In the genomic region with DNA sequence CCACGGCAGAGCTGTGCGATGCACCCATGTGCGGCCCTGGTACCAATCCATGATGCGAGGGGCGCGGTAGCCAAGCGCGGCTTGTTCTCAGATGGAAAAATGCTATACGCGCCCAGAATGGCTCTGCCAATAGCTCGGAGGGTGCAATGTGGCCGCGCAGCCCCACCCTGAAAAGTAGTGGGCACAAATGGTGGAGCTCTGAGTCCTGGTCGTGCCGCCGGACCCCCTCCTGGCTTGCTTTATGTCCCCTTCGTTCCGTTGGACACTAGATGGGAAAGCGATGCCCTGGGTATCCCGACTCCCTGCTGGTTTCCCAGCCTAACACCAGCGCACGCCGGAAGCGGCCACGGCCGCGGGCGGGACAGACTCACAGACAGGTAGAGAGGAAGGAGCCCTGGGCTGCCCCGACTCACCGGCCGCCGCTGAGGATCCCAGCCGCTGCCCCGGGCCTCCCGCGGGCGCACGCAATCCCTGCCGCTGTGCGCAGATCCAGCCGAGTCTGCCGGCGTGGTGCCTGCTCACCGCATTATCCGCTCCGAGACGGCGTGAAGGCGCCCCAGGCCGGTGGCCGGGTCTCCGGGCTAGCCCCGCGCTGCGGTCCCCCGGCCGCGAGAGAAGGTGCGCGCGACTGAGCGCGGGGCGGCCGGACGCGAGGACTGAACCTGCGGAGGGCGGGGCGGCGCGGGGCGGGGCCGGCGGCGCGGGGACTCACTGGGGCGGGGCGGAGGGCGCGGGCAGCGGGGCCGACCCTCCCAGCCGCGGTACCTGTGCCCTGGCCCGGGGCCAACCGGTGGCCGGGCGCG, we compare ENCODE assay signal across 2 cellular contexts.
TF ChIP-seq lines count a peak whose summit lies in the region.

A gene with protein sequence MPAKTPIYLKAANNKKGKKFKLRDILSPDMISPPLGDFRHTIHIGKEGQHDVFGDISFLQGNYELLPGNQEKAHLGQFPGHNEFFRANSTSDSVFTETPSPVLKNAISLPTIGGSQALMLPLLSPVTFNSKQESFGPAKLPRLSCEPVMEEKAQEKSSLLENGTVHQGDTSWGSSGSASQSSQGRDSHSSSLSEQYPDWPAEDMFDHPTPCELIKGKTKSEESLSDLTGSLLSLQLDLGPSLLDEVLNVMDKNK (minus strand): TSS at position 630 of the 803 bp plus-strand sequence. CDS start 25,055 bp downstream, outside the sequence.

TF ChIP-seq in A549, 52 proteins besides CTCF, POLR2A, EP300 and RAD21:
- TF ChIP-seq PHF8 (IDR thresholded peaks at IDR 0.05; ENCODE audit: borderline replicate concordance, low read depth) (peak; percentile 49; the same call in 1 of the 2 replicates), ZC3H11A (IDR thresholded peaks at IDR 0.05) (no peak), HDAC2 (IDR thresholded peaks at IDR 0.05) (peak; percentile 64; the same call in 1 of the 2 replicates), JUN (IDR thresholded peaks at IDR 0.05) (peak; percentile 88; a peak in 4 of 5 replicates), GATA3 (IDR thresholded peaks at IDR 0.05; ENCODE audit: borderline replicate concordance) (peak; percentile 5; the same call in 1 of the 2 replicates), KDM1A (IDR thresholded peaks at IDR 0.05; ENCODE audit: low read depth) (0 out of 2 replicates have a peak, but pooled peaks have one; percentile 47), SMC3 (IDR thresholded peaks at IDR 0.05) (peak; percentile 51)
- TF ChIP-seq, protein P1, sequence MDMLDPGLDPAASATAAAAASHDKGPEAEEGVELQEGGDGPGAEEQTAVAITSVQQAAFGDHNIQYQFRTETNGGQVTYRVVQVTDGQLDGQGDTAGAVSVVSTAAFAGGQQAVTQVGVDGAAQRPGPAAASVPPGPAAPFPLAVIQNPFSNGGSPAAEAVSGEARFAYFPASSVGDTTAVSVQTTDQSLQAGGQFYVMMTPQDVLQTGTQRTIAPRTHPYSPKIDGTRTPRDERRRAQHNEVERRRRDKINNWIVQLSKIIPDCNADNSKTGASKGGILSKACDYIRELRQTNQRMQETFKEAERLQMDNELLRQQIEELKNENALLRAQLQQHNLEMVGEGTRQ (IDR thresholded peaks at IDR 0.05): no peak
- TF ChIP-seq, protein P2, sequence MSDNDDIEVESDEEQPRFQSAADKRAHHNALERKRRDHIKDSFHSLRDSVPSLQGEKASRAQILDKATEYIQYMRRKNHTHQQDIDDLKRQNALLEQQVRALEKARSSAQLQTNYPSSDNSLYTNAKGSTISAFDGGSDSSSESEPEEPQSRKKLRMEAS (IDR thresholded peaks at IDR 0.05): peak; percentile 52; the same call in 1 of the 2 replicates
- TF ChIP-seq, protein P3, sequence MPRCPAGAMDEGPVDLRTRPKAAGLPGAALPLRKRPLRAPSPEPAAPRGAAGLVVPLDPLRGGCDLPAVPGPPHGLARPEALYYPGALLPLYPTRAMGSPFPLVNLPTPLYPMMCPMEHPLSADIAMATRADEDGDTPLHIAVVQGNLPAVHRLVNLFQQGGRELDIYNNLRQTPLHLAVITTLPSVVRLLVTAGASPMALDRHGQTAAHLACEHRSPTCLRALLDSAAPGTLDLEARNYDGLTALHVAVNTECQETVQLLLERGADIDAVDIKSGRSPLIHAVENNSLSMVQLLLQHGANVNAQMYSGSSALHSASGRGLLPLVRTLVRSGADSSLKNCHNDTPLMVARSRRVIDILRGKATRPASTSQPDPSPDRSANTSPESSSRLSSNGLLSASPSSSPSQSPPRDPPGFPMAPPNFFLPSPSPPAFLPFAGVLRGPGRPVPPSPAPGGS (IDR thresholded peaks at IDR 0.05): peak; percentile 93
- TF ChIP-seq, protein P4, sequence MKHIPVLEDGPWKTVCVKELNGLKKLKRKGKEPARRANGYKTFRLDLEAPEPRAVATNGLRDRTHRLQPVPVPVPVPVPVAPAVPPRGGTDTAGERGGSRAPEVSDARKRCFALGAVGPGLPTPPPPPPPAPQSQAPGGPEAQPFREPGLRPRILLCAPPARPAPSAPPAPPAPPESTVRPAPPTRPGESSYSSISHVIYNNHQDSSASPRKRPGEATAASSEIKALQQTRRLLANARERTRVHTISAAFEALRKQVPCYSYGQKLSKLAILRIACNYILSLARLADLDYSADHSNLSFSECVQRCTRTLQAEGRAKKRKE (CRISPR knock-in tag; IDR thresholded peaks at IDR 0.05; ENCODE audit: low read depth): no peak

TF ChIP-seq in endothelial cell of umbilical vein, 7 proteins besides CTCF, POLR2A, EP300 and RAD21:
- TF ChIP-seq EZH2 (IDR thresholded peaks at IDR 0.05; ENCODE audit: borderline replicate concordance, low read depth, low read length, severe bottlenecking) (no peak), POLR2AphosphoS5 (IDR thresholded peaks at IDR 0.05; ENCODE audit: insufficient read depth, low read depth, low read length) (peak; percentile 85), JUN (IDR thresholded peaks at IDR 0.05; ENCODE audit: borderline replicate concordance, insufficient read depth, insufficient read length, low read depth) (no peak), MYC (IDR thresholded peaks at IDR 0.05; ENCODE audit: low read depth, low read length) (no peak)
